1 cellular context compared by ENCODE assay signal in the genomic region with DNA sequence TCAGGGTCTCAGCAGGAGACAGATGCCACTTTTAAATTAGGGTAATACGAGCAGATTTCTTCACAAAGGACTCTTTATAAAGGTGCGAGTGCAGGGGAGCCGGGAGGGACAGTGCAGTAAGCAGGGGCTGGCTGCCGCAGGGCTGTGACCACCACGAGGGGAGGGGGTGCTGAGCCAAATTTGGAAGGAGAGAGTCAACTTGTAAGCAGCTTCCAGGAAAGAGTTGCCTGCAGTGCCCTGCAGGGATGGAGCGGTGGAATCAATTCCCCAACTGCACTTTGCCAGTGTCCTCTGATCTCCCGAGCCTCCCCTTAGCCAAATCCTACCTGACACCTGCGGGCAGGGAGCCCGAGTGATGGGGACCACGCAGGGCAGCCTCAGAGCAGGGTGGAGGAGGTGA.
TF ChIP-seq lines count a peak whose summit lies in the region.

No MANE protein-coding gene starts in this region.

TF ChIP-seq in GM12891, 5 proteins besides CTCF, POLR2A, EP300 and RAD21:
- no peak for TF ChIP-seq SPI1 (IDR thresholded peaks at IDR 0.05; ENCODE audit: low read depth, low read length)
- TF ChIP-seq POU2F2 (IDR thresholded peaks at IDR 0.05; ENCODE audit: low read depth, low read length) = no peak
- TF ChIP-seq PAX5 (IDR thresholded peaks at IDR 0.05; ENCODE audit: insufficient read depth, low read length, severe bottlenecking) = no peak
- TF ChIP-seq TAF1 (IDR thresholded peaks at IDR 0.05; ENCODE audit: low read depth, low read length) = no peak
- no peak for TF ChIP-seq POLR2AphosphoS5 (IDR thresholded peaks at IDR 0.05; ENCODE audit: low read depth, low read length)
